Comparison of ENCODE assay signal across 26 cellular contexts in genomic region chr7:135359633-135360032, GRCh38.
"Had no signal": no experiment of that assay in that cellular context is flagged by ENCODE, and none has a peak within 500 bp of the region (broad histone marks: within the 10 kb centered on the region; RNA-seq: fewer than 3 reads in every experiment).

No MANE protein-coding gene starts in this region.

- DNase-seq: activated CD4-positive, alpha-beta memory T cell treated with anti-CD3 and anti-CD28 coated beads for 36 hours; activated CD4-positive, alpha-beta T cell treated with anti-CD3 and anti-CD28 coated beads, Interleukin-2, amount 10 ng/mL, durations not matched to agents 24 days and 14 days; activated CD4-positive, CD25-positive, alpha-beta regulatory T cell treated with anti-CD3 and anti-CD28 coated beads, Interleukin-2, amount 50 U/mL, for 72 hours; activated CD8-positive, alpha-beta memory T cell treated with anti-CD3 and anti-CD28 coated beads, Interleukin-2, amount 50 U/mL, for 4 hours; activated effector memory CD4-positive, alpha-beta T cell treated with anti-CD3 and anti-CD28 coated beads, Interleukin-2, amount 50 U/mL, for 16 hours; activated naive CD4-positive, alpha-beta T cell treated with anti-CD3 and anti-CD28 coated beads for 36 hours; activated naive CD8-positive, alpha-beta T cell treated with anti-CD3 and anti-CD28 coated beads for 36 hours; activated T-cell treated with anti-CD3 and anti-CD28 coated beads, Interleukin-2, amount 50 U/mL, for 1 hour; adrenal gland; caudate nucleus; effector CD4-positive, alpha-beta T cell; foreskin melanocyte; islet precursor cell; naive thymus-derived CD8-positive, alpha-beta T cell; nucleus accumbens; pancreas; retina; spleen; stimulated activated naive CD4-positive, alpha-beta T cell; SW 1271; T-helper 9 cell; testis; transverse colon had no signal

- H3K4me3 ChIP-seq: adrenal gland, ascending aorta, esophagus muscularis mucosa, pancreas, prostate gland, spleen, testis, transverse colon had no signal

- H3K36me3 ChIP-seq: pancreas, prostate gland had no signal

- ATAC-seq: naive thymus-derived CD8-positive, alpha-beta T cell; pancreas had no signal

- H3K27ac ChIP-seq: adrenal gland, ascending aorta, esophagus muscularis mucosa, pancreas, prostate gland, spleen, testis, transverse colon had no signal

- H3K9me3 ChIP-seq: adrenal gland, ascending aorta, esophagus muscularis mucosa, pancreas, prostate gland, spleen, testis, transverse colon had no signal

- H3K27me3 ChIP-seq: adrenal gland, ascending aorta, esophagus muscularis mucosa, pancreas, spleen, testis, transverse colon had no signal

- H3K4me1 ChIP-seq: adrenal gland, ascending aorta, pancreas, prostate gland, spleen, transverse colon had no signal
